Comparison of ENCODE assay signal across 12 cellular contexts in the genomic region with DNA sequence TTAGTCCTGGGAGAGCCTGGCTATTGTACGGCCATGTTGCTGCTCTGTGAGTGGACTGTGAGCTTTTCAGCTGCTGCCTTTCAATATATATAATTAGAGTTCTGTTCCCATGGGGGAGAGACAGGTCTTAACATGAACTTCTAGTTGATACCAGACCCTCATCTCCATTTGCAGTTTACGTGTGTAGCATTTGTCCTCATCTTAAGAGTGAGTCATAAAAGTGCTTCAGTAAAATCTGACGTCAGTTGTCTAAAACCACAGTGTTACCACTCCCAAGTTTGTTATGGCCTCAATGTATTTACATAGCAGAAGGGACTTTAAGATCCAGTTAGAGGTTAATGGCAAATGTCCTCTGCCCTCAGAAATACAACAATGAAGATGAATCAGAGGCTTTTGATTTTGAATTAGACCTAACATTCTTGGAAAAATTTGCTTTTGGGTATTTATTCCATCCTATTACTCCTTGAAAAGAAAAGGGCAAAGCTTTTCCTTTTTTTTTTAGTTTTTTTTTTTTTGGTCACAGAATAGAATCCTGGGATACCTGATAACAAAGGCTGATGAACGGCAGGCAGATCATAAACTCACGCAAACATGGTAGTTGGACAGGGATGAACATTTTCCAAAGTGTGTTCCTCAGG. TPM values are rescaled to one million over a fixed set of nuclear protein-coding genes. Genes with fewer than 3 reads are reported as not detected.
A peak's percentile ranks its signal among the peaks of the same experiment; 100 is the strongest.
DNase-seq lines count a peak whose midpoint lies in the region; ATAC-seq lines count a peak whose summit lies in the region.
"Had no signal": no experiment of that assay in that cellular context is flagged by ENCODE, and none has a peak within 500 bp of the region (broad histone marks: within the 10 kb centered on the region; RNA-seq: fewer than 3 reads in every experiment).

No MANE protein-coding gene starts in this region.

- peaks cover 10% of the 10 kb centered on the region for H3K4me1 ChIP-seq in SJSA1 (replicated peaks)
- H3K4me1 ChIP-seq: testis had no signal

- ATAC-seq in left colon (peak; percentile 94), HG02571 (IDR thresholded peaks at IDR 0.05; ENCODE audit: unreplicated experiment) (no peak), HG03025 (IDR thresholded peaks at IDR 0.05; ENCODE audit: low FRiP score, unreplicated experiment) (no peak), HG03378 (IDR thresholded peaks at IDR 0.05; ENCODE audit: unreplicated experiment) (no peak)
- ATAC-seq: natural killer cell had no signal

- intact Hi-C loops in left colon (cut with DNase I, micrococcal nuclease), result no loop called here

- no peak overlapping the region for H3K27ac ChIP-seq in SJSA1
- H3K27ac ChIP-seq: testis had no signal

- DNase-seq in DMS 273 (lab: John Stamatoyannopoulos, UW; ENCODE audit: unreplicated experiment) (peak; percentile 56), LoVo (ENCODE audit: low spot score) (peak; percentile 84), SJSA1 (ENCODE audit: low read depth in 1 of 2, low spot score in 2 of 2) (peak; percentile 35 to 58), left colon (no peak)
- no peak for DNase-seq in activated naive CD4-positive, alpha-beta T cell treated with anti-CD3 and anti-CD28 coated beads, Interleukin-2, amount 10 ng/mL, durations not matched to agents 7 days and 5 days
- DNase-seq: hypothalamus; natural killer cell; stimulated activated CD4-positive, alpha-beta T cell treated with anti-CD3 and anti-CD28 coated beads, Interleukin-4, amount 100 ng/mL, for 1 hour; testis had no signal

- no peak overlapping the region for H3K27ac Mint-ChIP-seq in activated naive CD4-positive, alpha-beta T cell treated with anti-CD3 and anti-CD28 coated beads, Interleukin-2, amount 10 ng/mL, durations not matched to agents 7 days and 5 days
- H3K27ac Mint-ChIP-seq: natural killer cell had no signal

- H3K4me1 Mint-ChIP-seq in activated naive CD4-positive, alpha-beta T cell treated with anti-CD3 and anti-CD28 coated beads, Interleukin-2, amount 10 ng/mL, durations not matched to agents 7 days and 5 days, result no peaks in the 10 kb centered on the region
- H3K4me1 Mint-ChIP-seq: natural killer cell had no signal

- no peaks in the 10 kb centered on the region for H3K36me3 ChIP-seq in SJSA1

- CTCF ChIA-PET in activated naive CD4-positive, alpha-beta T cell treated with anti-CD3 and anti-CD28 coated beads, Interleukin-2, amount 10 ng/mL, durations not matched to agents 7 days and 5 days (lab: Charles Lee), result no interaction called here

- H3K36me3 Mint-ChIP-seq in activated naive CD4-positive, alpha-beta T cell treated with anti-CD3 and anti-CD28 coated beads, Interleukin-2, amount 10 ng/mL, durations not matched to agents 7 days and 5 days, result no peaks in the 10 kb centered on the region
- H3K36me3 Mint-ChIP-seq: natural killer cell had no signal

- H3K27me3 ChIP-seq in SJSA1 (replicated peaks), result no peaks in the 10 kb centered on the region
- H3K27me3 ChIP-seq: testis had no signal

- no peak overlapping the region for H3K4me3 Mint-ChIP-seq in activated naive CD4-positive, alpha-beta T cell treated with anti-CD3 and anti-CD28 coated beads, Interleukin-2, amount 10 ng/mL, durations not matched to agents 7 days and 5 days
- H3K4me3 Mint-ChIP-seq: natural killer cell had no signal

- H3K9me3 Mint-ChIP-seq in activated naive CD4-positive, alpha-beta T cell treated with anti-CD3 and anti-CD28 coated beads, Interleukin-2, amount 10 ng/mL, durations not matched to agents 7 days and 5 days, result peaks cover 4% of the 10 kb centered on the region

- peaks cover 4% of the 10 kb centered on the region for H3K27me3 Mint-ChIP-seq in activated naive CD4-positive, alpha-beta T cell treated with anti-CD3 and anti-CD28 coated beads, Interleukin-2, amount 10 ng/mL, durations not matched to agents 7 days and 5 days

- no peak overlapping the region for H3K4me3 ChIP-seq in SJSA1
- H3K4me3 ChIP-seq: testis had no signal

- no peaks in the 10 kb centered on the region for H3K9me3 ChIP-seq in SJSA1 (replicated peaks)
- H3K9me3 ChIP-seq: testis had no signal

RNA-seq across cellular contexts. Expression of a gene that starts 38.6 kb away (rescaled TPM):
- not detected in 2 replicates for total RNA-seq in SJSA1 (2014; rRNA removed; shearing (Covaris generic))
- total RNA-seq in left colon, result under 1 TPM; 0.09 to 0.73 TPM
- total RNA-seq: natural killer cell had no signal

Comparison
In these comparisons a context has a peak if more than half of its experiments do, and no peak if none do; other contexts are left out.
1. DNase-seq: peak in DMS 273 (single experiment), LoVo (single experiment) and SJSA1 (2 of 2); none in left colon (0 of 2) and activated naive CD4-positive, alpha-beta T cell treated with anti-CD3 and anti-CD28 coated beads, Interleukin-2, amount 10 ng/mL, durations not matched to agents 7 days and 5 days (single experiment).